In the genomic region with DNA sequence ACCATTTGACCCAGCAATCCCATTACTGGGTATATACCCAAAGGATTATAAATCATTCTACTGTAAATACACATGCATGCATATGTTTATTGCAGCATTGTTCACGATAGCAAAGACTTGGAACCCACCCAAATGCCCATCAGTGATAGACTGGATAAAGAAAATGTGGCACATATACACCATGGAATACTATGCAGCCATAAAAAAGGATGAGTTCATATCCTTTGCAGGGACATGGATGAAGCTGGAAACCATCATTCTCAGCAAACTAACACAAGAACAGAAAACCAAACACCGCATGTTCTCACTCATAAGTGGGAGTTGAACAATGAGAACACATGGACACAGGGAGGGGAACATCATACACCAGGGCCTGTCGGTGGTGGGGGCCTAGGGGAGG, we compare ENCODE assay signal across 2 cellular contexts. TPM values are rescaled to one million over a fixed set of nuclear protein-coding genes. Genes with fewer than 3 reads are reported as not detected.
"Had no signal": no experiment of that assay in that cellular context is flagged by ENCODE, and none has a peak within 500 bp of the region (broad histone marks: within the 10 kb centered on the region; RNA-seq: fewer than 3 reads in every experiment).

No MANE protein-coding gene starts in this region.

RNA-seq across cellular contexts. Expression of a gene that starts 12.6 kb away (rescaled TPM):
- total RNA-seq: ascending aorta, bronchial epithelial cell had no signal
